25 cellular contexts compared by ENCODE assay signal in genomic region chr11:62352355-62353336, GRCh38. TPM values are rescaled to one million over a fixed set of nuclear protein-coding genes. Genes with fewer than 3 reads are reported as not detected.
DNase-seq lines count a peak whose midpoint lies in the region; ATAC-seq and TF ChIP-seq lines count a peak whose summit lies in the region.
"Had no signal": no experiment of that assay in that cellular context is flagged by ENCODE, and none has a peak within 500 bp of the region (broad histone marks: within the 10 kb centered on the region; RNA-seq: fewer than 3 reads in every experiment).

No MANE protein-coding gene starts in this region.

- CTCF ChIA-PET in CD8-positive, alpha-beta T cell (lab: Charles Lee) = interaction anchor here (1.4 to 2.2 kb wide), 2 partner anchors 12 to 42 kb away, joined by 3 to 8 read pairs; no protein-coding TSS in a partner anchor

- H3K36me3 ChIP-seq in CD8-positive, alpha-beta T cell (ENCODE audit: insufficient read depth, low read length) = no peaks in the 10 kb centered on the region
- H3K36me3 ChIP-seq in KMS-11 (ENCODE audit: insufficient read depth) = no peaks in the 10 kb centered on the region
- H3K36me3 ChIP-seq: cardiac muscle cell, prostate gland, suprapubic skin had no signal

- ATAC-seq in CD8-positive, alpha-beta T cell = no peak
- ATAC-seq in effector memory CD8-positive, alpha-beta T cell (replicated peaks) = peak; percentile 68
- no peak for ATAC-seq in sciatic nerve
- ATAC-seq: left lobe of liver had no signal

- no peaks in the 10 kb centered on the region for H3K27me3 Mint-ChIP-seq in CD8-positive, alpha-beta T cell (ENCODE audit: low read depth)
- H3K27me3 Mint-ChIP-seq in effector memory CD8-positive, alpha-beta T cell = no peaks in the 10 kb centered on the region
- H3K27me3 Mint-ChIP-seq: activated B cell treated with CpG ODN at 0.5 μM for 24 hours, B cell had no signal

- H3K27ac Mint-ChIP-seq in CD8-positive, alpha-beta T cell = peak overlapping the region; percentile 1
- peak overlapping the region in 1 of 2 donors; percentile 92 for H3K27ac Mint-ChIP-seq in effector memory CD8-positive, alpha-beta T cell
- H3K27ac Mint-ChIP-seq: activated B cell treated with CpG ODN at 0.5 μM for 24 hours, B cell had no signal

- no peak overlapping the region for H3K27ac ChIP-seq in CD8-positive, alpha-beta T cell (ENCODE audit: low read depth, low read length)
- H3K27ac ChIP-seq in KMS-11 = peak overlapping the region; percentile 34; the same call in 1 of the 2 replicates
- H3K27ac ChIP-seq: cardiac muscle cell, suprapubic skin had no signal

- H3K4me1 Mint-ChIP-seq in CD8-positive, alpha-beta T cell (ENCODE audit: low read depth) = peaks cover 5% of the 10 kb centered on the region
- H3K4me1 Mint-ChIP-seq in effector memory CD8-positive, alpha-beta T cell (ENCODE audit: low read depth in 2 of 2) = peaks cover 2 to 16% of the 10 kb centered on the region in 2 donors
- H3K4me1 Mint-ChIP-seq: activated B cell treated with CpG ODN at 0.5 μM for 24 hours, B cell had no signal

- H3K36me3 Mint-ChIP-seq in CD8-positive, alpha-beta T cell = no peaks in the 10 kb centered on the region
- H3K36me3 Mint-ChIP-seq in effector memory CD8-positive, alpha-beta T cell (ENCODE audit: insufficient read depth) = no peaks in the 10 kb centered on the region

- no peak overlapping the region for H3K4me3 ChIP-seq in CD8-positive, alpha-beta T cell (ENCODE audit: low read depth, low read length)
- peak overlapping the region; percentile 1; the same call in 1 of the 2 replicates for H3K4me3 ChIP-seq in GM12865 (ENCODE audit: low read depth, low read length)
- H3K4me3 ChIP-seq in KMS-11 (IDR thresholded peaks at IDR 0.05; ENCODE audit: insufficient read depth, low read depth, low read length) = no peak overlapping the region
- H3K4me3 ChIP-seq: cardiac muscle cell, dorsolateral prefrontal cortex, prostate gland, smooth muscle cell, suprapubic skin had no signal

- no peaks in the 10 kb centered on the region for H3K4me1 ChIP-seq in CD8-positive, alpha-beta T cell (ENCODE audit: insufficient read depth, low read length)
- peaks cover 30% of the 10 kb centered on the region for H3K4me1 ChIP-seq in KMS-11 (ENCODE audit: low read depth, poor library complexity, severe bottlenecking)
- H3K4me1 ChIP-seq: prostate gland, suprapubic skin had no signal

- no peaks in the 10 kb centered on the region for H3K9me3 Mint-ChIP-seq in CD8-positive, alpha-beta T cell
- H3K9me3 Mint-ChIP-seq in effector memory CD8-positive, alpha-beta T cell = no peaks in the 10 kb centered on the region
- H3K9me3 Mint-ChIP-seq: activated B cell treated with CpG ODN at 0.5 μM for 24 hours, neural crest cell had no signal

- TF ChIP-seq CTCF in CD8-positive, alpha-beta T cell (IDR thresholded peaks at IDR 0.05) = no peak
- TF ChIP-seq CTCF in GM12865 (IDR thresholded peaks at IDR 0.05; ENCODE audit: insufficient read depth, low read depth, low read length, missing control alignments) = no peak
- TF ChIP-seq CTCF in KMS-11 (conservative IDR thresholded peaks at IDR 0.05; ENCODE audit: low read depth, low read length) = no peak

- H3K4me2 ChIP-seq in KMS-11 = peak overlapping the region; percentile 62
- H3K4me2 ChIP-seq: smooth muscle cell had no signal

- POLR2A ChIA-PET in CD8-positive, alpha-beta T cell (lab: Charles Lee) = no interaction called here

- no peaks in the 10 kb centered on the region for H3K9me3 ChIP-seq in CD8-positive, alpha-beta T cell (ENCODE audit: low read length)
- H3K9me3 ChIP-seq: prostate gland, suprapubic skin had no signal

- H3K4me3 Mint-ChIP-seq in CD8-positive, alpha-beta T cell = no peak overlapping the region
- H3K4me3 Mint-ChIP-seq in effector memory CD8-positive, alpha-beta T cell = peak overlapping the region in 1 of 2 donors; percentile 37
- H3K4me3 Mint-ChIP-seq: activated B cell treated with CpG ODN at 0.5 μM for 24 hours, B cell, neural crest cell had no signal

- no peak overlapping the region; the same call in 1 of the 2 replicates for H3K9ac ChIP-seq in KMS-11

- no peak for DNase-seq in CD8-positive, alpha-beta T cell
- DNase-seq in GM12865 (ENCODE audit: low read depth) = peak; percentile 59
- no peak for DNase-seq in effector memory CD8-positive, alpha-beta T cell
- DNase-seq in HPDE6-E6E7 (ENCODE audit: extremely low spot score) = no peak
- no peak for DNase-seq in DMS53 (lab: John Stamatoyannopoulos, UW)
- no peak for DNase-seq in sciatic nerve (ENCODE audit: low spot score)
- DNase-seq: activated B cell treated with CpG ODN at 0.5 μM for 24 hours; dorsolateral prefrontal cortex; GF-D8; Karpas-422; midbrain; NCI-H1105; OCI-M1; SIG-M5; stimulated activated CD4-positive, alpha-beta T cell treated with anti-CD3 and anti-CD28 coated beads, Interleukin-4, amount 100 ng/mL, for 24 hours had no signal

- H4K20me1 ChIP-seq in KMS-11 (ENCODE audit: insufficient read depth) = no peaks in the 10 kb centered on the region

- no peaks in the 10 kb centered on the region for H3K79me2 ChIP-seq in KMS-11 (ENCODE audit: insufficient read depth, low read depth)

- H3K27me3 ChIP-seq in CD8-positive, alpha-beta T cell (ENCODE audit: insufficient read depth, low read length) = no peaks in the 10 kb centered on the region
- H3K27me3 ChIP-seq in KMS-11 (ENCODE audit: insufficient read depth, low read depth) = no peaks in the 10 kb centered on the region
- H3K27me3 ChIP-seq: cardiac muscle cell, dorsolateral prefrontal cortex, suprapubic skin had no signal

- intact Hi-C loops in CD8-positive, alpha-beta T cell (cut with DNase I, micrococcal nuclease) = no loop called here
- intact Hi-C loops in sciatic nerve (cut with DNase I) = no loop called here

- H2AFZ ChIP-seq in KMS-11 (ENCODE audit: low read depth) = no peak overlapping the region

RNA-seq across cellular contexts. Expression of gene ASRGL1, which starts 15.4 kb away (rescaled TPM):
- 1 to 10 TPM; 1.0 to 1.2 TPM for total RNA-seq in CD8-positive, alpha-beta T cell
- 17.0 TPM for total RNA-seq in sciatic nerve

RNA-seq across cellular contexts. Expression of gene SCGB1D4, which starts 53.8 kb away (rescaled TPM):
- not detected for total RNA-seq in CD8-positive, alpha-beta T cell
- total RNA-seq in sciatic nerve = not detected
- total RNA-seq: activated B cell treated with CpG ODN at 0.5 μM for 24 hours, B cell, cardiac muscle cell, dorsolateral prefrontal cortex, esophagus mucosa, glomerular endothelial cell, left lobe of liver, neural crest cell, prostate gland, smooth muscle cell, suprapubic skin had no signal
